Comparison of ENCODE assay signal across 1 cellular context in the genomic region with DNA sequence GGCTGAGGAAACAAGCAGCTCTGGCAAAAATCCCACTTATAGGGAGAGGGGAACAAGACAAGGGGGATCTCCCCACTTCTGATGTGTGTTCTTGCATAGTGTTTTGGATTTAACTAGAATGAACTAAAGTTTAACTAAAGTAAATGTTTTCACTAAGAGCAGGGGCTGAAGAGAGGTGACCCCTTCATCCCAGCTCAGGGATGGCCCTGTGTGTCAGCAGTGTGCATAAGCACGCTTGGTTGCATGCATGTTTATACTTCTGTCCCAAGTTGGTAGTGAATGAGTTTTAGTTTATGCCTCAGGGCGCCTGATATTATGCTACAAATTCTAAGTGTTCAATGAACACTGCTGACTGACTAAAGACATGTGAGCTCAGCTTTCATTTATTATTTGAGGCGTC.
TF ChIP-seq lines count a peak whose summit lies in the region.

No MANE protein-coding gene starts in this region.

TF ChIP-seq in HepG2, 621 proteins besides CTCF, POLR2A, EP300 and RAD21 (continued from another document):
- peak; percentile 68; the same call in 1 of the 2 replicates for TF ChIP-seq FOXO1 (CRISPR knock-in tag; IDR thresholded peaks at IDR 0.05)
- no peak for TF ChIP-seq LCORL (IDR thresholded peaks at IDR 0.05)
- peak; percentile 43 for TF ChIP-seq LCORL (CRISPR knock-in tag; IDR thresholded peaks at IDR 0.05)
- peak; percentile 36; the same call in 1 of the 2 replicates for TF ChIP-seq PITX1 (CRISPR knock-in tag; IDR thresholded peaks at IDR 0.05)
- no peak for TF ChIP-seq NR1H2 (CRISPR knock-in tag; IDR thresholded peaks at IDR 0.05; ENCODE audit: borderline replicate concordance, low read depth)
- peak; percentile 55; the same call in 1 of the 2 replicates for TF ChIP-seq ZNF430 (CRISPR knock-in tag; IDR thresholded peaks at IDR 0.05)
- TF ChIP-seq, protein P1, sequence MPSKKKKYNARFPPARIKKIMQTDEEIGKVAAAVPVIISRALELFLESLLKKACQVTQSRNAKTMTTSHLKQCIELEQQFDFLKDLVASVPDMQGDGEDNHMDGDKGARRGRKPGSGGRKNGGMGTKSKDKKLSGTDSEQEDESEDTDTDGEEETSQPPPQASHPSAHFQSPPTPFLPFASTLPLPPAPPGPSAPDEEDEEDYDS (CRISPR knock-in tag; IDR thresholded peaks at IDR 0.05) = peak; percentile 42; the same call in 1 of the 2 replicates
- TF ChIP-seq ZNF75D (CRISPR knock-in tag; IDR thresholded peaks at IDR 0.05; ENCODE audit: borderline replicate concordance) = no peak
- TF ChIP-seq TBX3 (IDR thresholded peaks at IDR 0.05; ENCODE audit: borderline replicate concordance) = no peak
- peak; percentile 61 for TF ChIP-seq TEAD3 (CRISPR knock-in tag; optimal IDR thresholded peaks at IDR 0.05; ENCODE audit: borderline replicate concordance)
- TF ChIP-seq MATR3 (CRISPR knock-in tag; IDR thresholded peaks at IDR 0.05) = no peak
- no peak for TF ChIP-seq NPAS2 (CRISPR knock-in tag; IDR thresholded peaks at IDR 0.05; ENCODE audit: borderline replicate concordance)
- 0 out of 2 replicates have a peak, but pooled peaks have one; percentile 26 for TF ChIP-seq HOMEZ (CRISPR knock-in tag; IDR thresholded peaks at IDR 0.05; ENCODE audit: low read depth)
- TF ChIP-seq NR2F6 (IDR thresholded peaks at IDR 0.05) = peak; percentile 61
- TF ChIP-seq NR2F6 (CRISPR knock-in tag; IDR thresholded peaks at IDR 0.05) = peak; percentile 53
- peak; percentile 69 for TF ChIP-seq FOXA3 (CRISPR knock-in tag; IDR thresholded peaks at IDR 0.05)
- TF ChIP-seq ZNF879 (CRISPR knock-in tag; IDR thresholded peaks at IDR 0.05) = no peak
- 0 out of 2 replicates have a peak, but pooled peaks have one; percentile 5 for TF ChIP-seq NFIC (IDR thresholded peaks at IDR 0.05; ENCODE audit: low read length)
- TF ChIP-seq ZBTB21 (CRISPR knock-in tag; IDR thresholded peaks at IDR 0.05) = no peak
- TF ChIP-seq ZNF614 (CRISPR knock-in tag; IDR thresholded peaks at IDR 0.05; ENCODE audit: borderline replicate concordance) = peak; percentile 70; the same call in 1 of the 2 replicates
- peak; percentile 51 for TF ChIP-seq GATAD2A (CRISPR knock-in tag; IDR thresholded peaks at IDR 0.05)
- TF ChIP-seq, protein P2, sequence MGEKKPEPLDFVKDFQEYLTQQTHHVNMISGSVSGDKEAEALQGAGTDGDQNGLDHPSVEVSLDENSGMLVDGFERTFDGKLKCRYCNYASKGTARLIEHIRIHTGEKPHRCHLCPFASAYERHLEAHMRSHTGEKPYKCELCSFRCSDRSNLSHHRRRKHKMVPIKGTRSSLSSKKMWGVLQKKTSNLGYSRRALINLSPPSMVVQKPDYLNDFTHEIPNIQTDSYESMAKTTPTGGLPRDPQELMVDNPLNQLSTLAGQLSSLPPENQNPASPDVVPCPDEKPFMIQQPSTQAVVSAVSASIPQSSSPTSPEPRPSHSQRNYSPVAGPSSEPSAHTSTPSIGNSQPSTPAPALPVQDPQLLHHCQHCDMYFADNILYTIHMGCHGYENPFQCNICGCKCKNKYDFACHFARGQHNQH (CRISPR knock-in tag; IDR thresholded peaks at IDR 0.05) = 0 out of 2 replicates have a peak, but pooled peaks have one; percentile 60
- 0 out of 2 replicates have a peak, but pooled peaks have one; percentile 27 for TF ChIP-seq ZNF317 (CRISPR knock-in tag; IDR thresholded peaks at IDR 0.05)
- TF ChIP-seq TBX2 (CRISPR knock-in tag; IDR thresholded peaks at IDR 0.05; ENCODE audit: borderline replicate concordance) = peak; percentile 51; the same call in 1 of the 2 replicates
- peak; percentile 60 for TF ChIP-seq RARA (CRISPR knock-in tag; IDR thresholded peaks at IDR 0.05)
- peak; percentile 44; the same call in 1 of the 2 replicates for TF ChIP-seq BCL6 (CRISPR knock-in tag; IDR thresholded peaks at IDR 0.05)
- TF ChIP-seq, protein P3, sequence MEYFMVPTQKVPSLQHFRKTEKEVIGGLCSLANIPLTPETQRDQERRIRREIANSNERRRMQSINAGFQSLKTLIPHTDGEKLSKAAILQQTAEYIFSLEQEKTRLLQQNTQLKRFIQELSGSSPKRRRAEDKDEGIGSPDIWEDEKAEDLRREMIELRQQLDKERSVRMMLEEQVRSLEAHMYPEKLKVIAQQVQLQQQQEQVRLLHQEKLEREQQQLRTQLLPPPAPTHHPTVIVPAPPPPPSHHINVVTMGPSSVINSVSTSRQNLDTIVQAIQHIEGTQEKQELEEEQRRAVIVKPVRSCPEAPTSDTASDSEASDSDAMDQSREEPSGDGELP (IDR thresholded peaks at IDR 0.05; ENCODE audit: borderline replicate concordance, low read depth) = no peak
- TF ChIP-seq SMYD3 (CRISPR knock-in tag; IDR thresholded peaks at IDR 0.05) = 0 out of 2 replicates have a peak, but pooled peaks have one; percentile 25
- no peak for TF ChIP-seq NBN (conservative IDR thresholded peaks at IDR 0.05)
- TF ChIP-seq FOXJ3 (CRISPR knock-in tag; IDR thresholded peaks at IDR 0.05; ENCODE audit: borderline replicate concordance) = peak; percentile 68; the same call in 1 of the 2 replicates
- TF ChIP-seq PPARG (CRISPR knock-in tag; conservative IDR thresholded peaks at IDR 0.05) = peak; percentile 34; the same call in 1 of the 2 replicates
- no peak for TF ChIP-seq U2AF2 (IDR thresholded peaks at IDR 0.05; ENCODE audit: low read depth, low read length)
- peak; percentile 60 for TF ChIP-seq SAP130 (CRISPR knock-in tag; IDR thresholded peaks at IDR 0.05; ENCODE audit: low read depth)
- TF ChIP-seq FOXA1 (IDR thresholded peaks at IDR 0.05) = no peak
- 0 out of 2 replicates have a peak, but pooled peaks have one; percentile 17 for TF ChIP-seq FOXA1 (CRISPR knock-in tag; IDR thresholded peaks at IDR 0.05)
- TF ChIP-seq ZKSCAN8 (CRISPR knock-in tag; IDR thresholded peaks at IDR 0.05; ENCODE audit: borderline replicate concordance) = peak; percentile 61; the same call in 1 of the 2 replicates
- peak; percentile 47; the same call in 1 of the 2 replicates for TF ChIP-seq ZGPAT (CRISPR knock-in tag; IDR thresholded peaks at IDR 0.05)
- TF ChIP-seq KLF6 (CRISPR knock-in tag; IDR thresholded peaks at IDR 0.05) = no peak
- peak; percentile 92 for TF ChIP-seq ZBTB43 (CRISPR knock-in tag; conservative IDR thresholded peaks at IDR 0.05)
- TF ChIP-seq, protein P4, sequence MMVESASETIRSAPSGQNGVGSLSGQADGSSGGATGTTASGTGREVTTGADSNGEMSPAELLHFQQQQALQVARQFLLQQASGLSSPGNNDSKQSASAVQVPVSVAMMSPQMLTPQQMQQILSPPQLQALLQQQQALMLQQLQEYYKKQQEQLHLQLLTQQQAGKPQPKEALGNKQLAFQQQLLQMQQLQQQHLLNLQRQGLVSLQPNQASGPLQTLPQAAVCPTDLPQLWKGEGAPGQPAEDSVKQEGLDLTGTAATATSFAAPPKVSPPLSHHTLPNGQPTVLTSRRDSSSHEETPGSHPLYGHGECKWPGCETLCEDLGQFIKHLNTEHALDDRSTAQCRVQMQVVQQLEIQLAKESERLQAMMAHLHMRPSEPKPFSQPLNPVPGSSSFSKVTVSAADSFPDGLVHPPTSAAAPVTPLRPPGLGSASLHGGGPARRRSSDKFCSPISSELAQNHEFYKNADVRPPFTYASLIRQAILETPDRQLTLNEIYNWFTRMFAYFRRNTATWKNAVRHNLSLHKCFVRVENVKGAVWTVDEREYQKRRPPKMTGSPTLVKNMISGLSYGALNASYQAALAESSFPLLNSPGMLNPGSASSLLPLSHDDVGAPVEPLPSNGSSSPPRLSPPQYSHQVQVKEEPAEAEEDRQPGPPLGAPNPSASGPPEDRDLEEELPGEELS (CRISPR knock-in tag; IDR thresholded peaks at IDR 0.05) = peak; percentile 66
- TF ChIP-seq MIER3 (CRISPR knock-in tag; IDR thresholded peaks at IDR 0.05; ENCODE audit: borderline replicate concordance) = 0 out of 2 replicates have a peak, but pooled peaks have one; percentile 20
- TF ChIP-seq MLLT10 (CRISPR knock-in tag; IDR thresholded peaks at IDR 0.05) = no peak
- TF ChIP-seq FOXK1 (CRISPR knock-in tag; IDR thresholded peaks at IDR 0.05; ENCODE audit: borderline replicate concordance, low read depth) = 0 out of 2 replicates have a peak, but pooled peaks have one; percentile 27
- 0 out of 2 replicates have a peak, but pooled peaks have one; percentile 9 for TF ChIP-seq MIXL1 (CRISPR knock-in tag; IDR thresholded peaks at IDR 0.05)
- 0 out of 2 replicates have a peak, but pooled peaks have one; percentile 43 for TF ChIP-seq ZMAT3 (CRISPR knock-in tag; conservative IDR thresholded peaks at IDR 0.05)
- peak; percentile 23; the same call in 1 of the 2 replicates for TF ChIP-seq ISL2 (CRISPR knock-in tag; IDR thresholded peaks at IDR 0.05)
